In the genomic region with DNA sequence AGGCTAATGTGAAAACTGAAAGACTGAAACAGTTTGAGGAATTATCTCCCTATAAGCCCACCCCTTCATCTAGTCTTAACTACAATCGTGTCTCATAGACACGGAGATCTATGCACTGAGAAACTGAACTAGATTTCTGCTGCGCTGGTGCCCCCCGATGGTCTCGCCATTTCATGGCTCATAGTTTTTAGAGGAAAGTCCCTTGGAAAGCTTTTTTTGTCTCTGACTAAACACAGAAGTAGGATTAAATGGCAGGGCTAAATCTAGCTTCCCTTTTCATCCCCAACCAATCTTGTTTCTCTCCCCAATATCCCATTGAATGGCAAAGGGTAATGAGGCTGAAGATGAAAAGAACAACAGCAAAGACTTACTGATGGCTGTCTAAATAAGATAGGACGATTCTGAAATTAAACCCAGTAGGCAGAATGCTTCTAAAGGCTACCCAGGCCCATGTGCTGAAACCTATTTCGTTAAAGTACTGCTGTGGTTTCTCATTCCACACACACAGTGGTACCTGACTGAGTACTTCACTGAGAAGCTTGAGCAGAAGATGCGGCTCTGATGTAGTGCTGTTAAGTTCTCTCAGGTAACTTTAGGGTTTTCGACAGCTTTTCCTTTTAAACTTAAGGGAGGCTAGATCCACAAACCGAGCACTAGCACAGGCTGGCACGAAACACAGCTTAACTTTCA, we compare ENCODE assay signal across 8 cellular contexts.
A peak's percentile ranks its signal among the peaks of the same experiment; 100 is the strongest.
DNase-seq lines count a peak whose midpoint lies in the region; ATAC-seq and TF ChIP-seq lines count a peak whose summit lies in the region.

No MANE protein-coding gene starts in this region.

- H3K9me3 Mint-ChIP-seq in chondrocyte (ENCODE audit: low read depth), result no peaks in the 10 kb centered on the region
- no peaks in the 10 kb centered on the region for H3K9me3 Mint-ChIP-seq in naive thymus-derived CD8-positive, alpha-beta T cell

- in situ Hi-C loops in transverse colon (cut with MboI; ENCODE audit: low pct_ligation_motif_present in 1 of 4, low pct_unique_long_range_greater_than_20kb in 1 of 4, low sequenced_read_pairs in 3 of 4), result loop anchor here in 1 of 4 donors (25.0 kb wide), 1 partner anchor 1011 kb away; no protein-coding TSS in a partner anchor

- no peak overlapping the region for H3K27ac ChIP-seq in VCaP
- H3K27ac ChIP-seq in transverse colon, result no peak overlapping the region

- intact Hi-C loops in transverse colon (cut with DNase I; ENCODE audit: low total_unique reads), result no loop called here

- no peak for TF ChIP-seq POLR2A in transverse colon (IDR thresholded peaks at IDR 0.05)

- H3K4me3 ChIP-seq in transverse colon, result no peak overlapping the region

- no peak overlapping the region for H3K27ac Mint-ChIP-seq in chondrocyte (ENCODE audit: unreplicated experiment)
- peak overlapping the region in 4 of 10 donors; percentile 0 to 57 (median 30) for H3K27ac Mint-ChIP-seq in naive thymus-derived CD8-positive, alpha-beta T cell

- H3K27me3 Mint-ChIP-seq in chondrocyte (ENCODE audit: low read depth), result no peaks in the 10 kb centered on the region
- no peaks in the 10 kb centered on the region for H3K27me3 Mint-ChIP-seq in naive thymus-derived CD8-positive, alpha-beta T cell

- DNase-seq in NCI-H82 (lab: John Stamatoyannopoulos, UW) (peak; percentile 52), NCI-H82 treated with DMSO at 0.1 percent for 48 hours (lab: John Stamatoyannopoulos, UW; ENCODE audit: unreplicated experiment) (no peak), chondrocyte (ENCODE audit: low spot score) (no peak), transverse colon (peak; percentile 22), retina (no peak)
- DNase-seq in naive thymus-derived CD8-positive, alpha-beta T cell, result peak; percentile 42 to 81 (median 60)

- peak; percentile 73 for ATAC-seq in HG03378 (IDR thresholded peaks at IDR 0.05; ENCODE audit: unreplicated experiment)
- peak; percentile 83 to 96 for ATAC-seq in naive thymus-derived CD8-positive, alpha-beta T cell

- H3K27me3 ChIP-seq in transverse colon, result no peaks in the 10 kb centered on the region

- H3K36me3 ChIP-seq in transverse colon, result no peaks in the 10 kb centered on the region

- H3K4me1 ChIP-seq in transverse colon, result peaks cover 4 to 34% (median 13%) of the 10 kb centered on the region in 4 donors

- WGBS in transverse colon (ENCODE audit: low coverage in 1 of 2), 2 donors, result 67 to 70% methylated on average over 6 to 11 of the region's 11 CpGs

- POLR2A ChIA-PET in naive thymus-derived CD8-positive, alpha-beta T cell (lab: Charles Lee), result interaction anchor here (0.6 to 1.3 kb wide), 4 partner anchors 58 to 709 kb away, joined by 3 to 4 read pairs (median 3); no protein-coding TSS in a partner anchor

- H3K36me3 Mint-ChIP-seq in chondrocyte (ENCODE audit: low read depth), result no peaks in the 10 kb centered on the region
- no peaks in the 10 kb centered on the region for H3K36me3 Mint-ChIP-seq in naive thymus-derived CD8-positive, alpha-beta T cell

- no peak overlapping the region for H3K4me3 Mint-ChIP-seq in chondrocyte (ENCODE audit: unreplicated experiment)
- peak overlapping the region in 1 of 10 donors; percentile 6 for H3K4me3 Mint-ChIP-seq in naive thymus-derived CD8-positive, alpha-beta T cell

- no peak for TF ChIP-seq EP300 in transverse colon (IDR thresholded peaks at IDR 0.05; ENCODE audit: low read depth)

- TF ChIP-seq CTCF in VCaP (conservative IDR thresholded peaks at IDR 0.05) (peak; percentile 47; the same call in 1 of the 2 replicates), chondrocyte (IDR thresholded peaks at IDR 0.05) (peak; percentile 82), transverse colon (IDR thresholded peaks at IDR 0.05) (peak in 2 of 5 experiments; percentile 8 to 19)

- H3K4me1 Mint-ChIP-seq in chondrocyte (ENCODE audit: low read depth), result peaks cover 3% of the 10 kb centered on the region
- peaks cover 5 to 24% (median 13%) of the 10 kb centered on the region in 4 donors for H3K4me1 Mint-ChIP-seq in naive thymus-derived CD8-positive, alpha-beta T cell

- no peaks in the 10 kb centered on the region for H3K9me3 ChIP-seq in transverse colon

Comparison
In these comparisons a context has a peak if more than half of its experiments do, and no peak if none do; other contexts are left out.
1. DNase-seq: peak in NCI-H82 (single experiment), naive thymus-derived CD8-positive, alpha-beta T cell (10 of 10) and transverse colon (single experiment); none in NCI-H82 treated with DMSO at 0.1 percent for 48 hours (single experiment), chondrocyte (single experiment) and retina (single experiment).